ENCODE assay signal across 37 cellular contexts in genomic region chr13:101779147-101779546, GRCh38.
"Had no signal": no experiment of that assay in that cellular context is flagged by ENCODE, and none has a peak within 500 bp of the region (broad histone marks: within the 10 kb centered on the region; RNA-seq: fewer than 3 reads in every experiment).

No MANE protein-coding gene starts in this region.

- H3K4me1 Mint-ChIP-seq: activated B cell treated with CpG ODN at 0.5 μM for 24 hours; activated CD4-positive, alpha-beta T cell treated with anti-CD3 and anti-CD28 coated beads, Interleukin-2, amount 10 ng/mL, durations not matched to agents 7 days and 5 days; activated naive CD8-positive, alpha-beta T cell treated with anti-CD3 and anti-CD28 coated beads for 36 hours; activated T-helper 17 cell treated with anti-CD3 and anti-CD28 coated beads, Interleukin-2, amount 50 U/mL, for 72 hours; brain; central memory CD8-positive, alpha-beta T cell had no signal

- H3K27me3 ChIP-seq: adrenal gland had no signal

- H3K9me3 ChIP-seq: adrenal gland had no signal

- H3K36me3 ChIP-seq: adrenal gland, cardiac muscle cell had no signal

- FAIRE-seq: bronchial epithelial cell, TTC549 had no signal

- H3K9me3 Mint-ChIP-seq: activated B cell treated with CpG ODN at 0.5 μM for 24 hours; activated CD4-positive, alpha-beta memory T cell treated with anti-CD3 and anti-CD28 coated beads for 36 hours; activated CD4-positive, alpha-beta T cell treated with anti-CD3 and anti-CD28 coated beads, Interleukin-2, amount 10 ng/mL, durations not matched to agents 7 days and 5 days; activated naive CD4-positive, alpha-beta T cell treated with anti-CD3 and anti-CD28 coated beads for 36 hours; activated naive CD8-positive, alpha-beta T cell treated with anti-CD3 and anti-CD28 coated beads for 36 hours; activated T-cell treated with anti-CD3 and anti-CD28 coated beads, Interleukin-2, amount 50 U/mL, for 4 hours; activated T-cell treated with anti-CD3 and anti-CD28 coated beads, Interleukin-2, amount 50 U/mL, for 72 hours; activated T-helper 1 cell treated with anti-CD3 and anti-CD28 coated beads, Interleukin-12 subunit alpha, Interleukin-12 subunit beta, Interleukin-2, Interleukin-4 antibody, amounts not matched to agents 30 ng/mL and 10 ng/mL and 1 ng/mL, durations not matched to agents 14 hours and 24 hours and 36 hours; activated T-helper 17 cell treated with anti-CD3 and anti-CD28 coated beads, Interleukin-2, amount 50 U/mL, for 72 hours; brain; central memory CD8-positive, alpha-beta T cell; T-helper 1 cell treated with Interleukin-12 subunit alpha and Interleukin-12 subunit beta and Interleukin-4 antibody, amounts not matched to agents 30 μg/mL and 1 μg/mL, for 36 hours; T-helper 2 cell treated with Interferon-gamma antibody and Interleukin-4, amounts not matched to agents 5 μg/mL and 100 μg/mL, for 36 hours had no signal

- H3K4me1 ChIP-seq: adrenal gland had no signal

- H3K27ac ChIP-seq: adrenal gland, cardiac muscle cell, VCaP had no signal

- H3K4me3 ChIP-seq: adrenal gland, cardiac muscle cell had no signal

- H3K4me3 Mint-ChIP-seq: activated B cell treated with CpG ODN at 0.5 μM for 24 hours; activated CD4-positive, alpha-beta memory T cell treated with anti-CD3 and anti-CD28 coated beads for 36 hours; activated CD4-positive, alpha-beta T cell treated with anti-CD3 and anti-CD28 coated beads, Interleukin-2, amount 10 ng/mL, durations not matched to agents 7 days and 5 days; activated naive CD4-positive, alpha-beta T cell treated with anti-CD3 and anti-CD28 coated beads for 36 hours; activated naive CD8-positive, alpha-beta T cell treated with anti-CD3 and anti-CD28 coated beads for 36 hours; activated T-cell treated with anti-CD3 and anti-CD28 coated beads, Interleukin-2, amount 50 U/mL, for 4 hours; activated T-cell treated with anti-CD3 and anti-CD28 coated beads, Interleukin-2, amount 50 U/mL, for 72 hours; activated T-helper 1 cell treated with anti-CD3 and anti-CD28 coated beads, Interleukin-12 subunit alpha, Interleukin-12 subunit beta, Interleukin-2, Interleukin-4 antibody, amounts not matched to agents 30 ng/mL and 10 ng/mL and 1 ng/mL, durations not matched to agents 14 hours and 24 hours and 36 hours; activated T-helper 17 cell treated with anti-CD3 and anti-CD28 coated beads, Interleukin-2, amount 50 U/mL, for 72 hours; brain; central memory CD8-positive, alpha-beta T cell; T-helper 1 cell treated with Interleukin-12 subunit alpha and Interleukin-12 subunit beta and Interleukin-4 antibody, amounts not matched to agents 30 μg/mL and 1 μg/mL, for 36 hours; T-helper 2 cell treated with Interferon-gamma antibody and Interleukin-4, amounts not matched to agents 5 μg/mL and 100 μg/mL, for 36 hours had no signal

- H3K36me3 Mint-ChIP-seq: activated CD4-positive, alpha-beta memory T cell treated with anti-CD3 and anti-CD28 coated beads for 36 hours; activated naive CD4-positive, alpha-beta T cell treated with anti-CD3 and anti-CD28 coated beads, Interleukin-2, amount 50 U/mL, for 72 hours; activated naive CD8-positive, alpha-beta T cell treated with anti-CD3 and anti-CD28 coated beads for 36 hours; brain had no signal

- DNase-seq: activated B cell treated with CpG ODN at 0.5 μM for 24 hours; activated CD4-positive, alpha-beta memory T cell treated with anti-CD3 and anti-CD28 coated beads for 36 hours; activated CD4-positive, alpha-beta T cell treated with anti-CD3 and anti-CD28 coated beads for 4 hours; activated CD4-positive, alpha-beta T cell treated with anti-CD3 and anti-CD28 coated beads, Interleukin-2, amount 10 ng/mL, durations not matched to agents 7 days and 5 days; activated CD4-positive, alpha-beta T cell treated with anti-CD3 and anti-CD28 coated beads, Interleukin-2, amount 50 U/mL, for 4 hours; activated CD4-positive, CD25-positive, alpha-beta regulatory T cell treated with anti-CD3 and anti-CD28 coated beads, Interleukin-2, amount 50 U/mL, for 72 hours; activated CD8-positive, alpha-beta memory T cell treated with anti-CD3 and anti-CD28 coated beads, Interleukin-2, amount 50 U/mL, for 4 hours; activated effector memory CD4-positive, alpha-beta T cell treated with anti-CD3 and anti-CD28 coated beads, Interleukin-2, amount 50 U/mL, for 16 hours; activated gamma-delta T cell treated with Interleukin-2 at 50 U/mL for 16 hours; activated naive CD4-positive, alpha-beta T cell; activated naive CD4-positive, alpha-beta T cell treated with anti-CD3 and anti-CD28 coated beads for 36 hours; activated naive CD4-positive, alpha-beta T cell treated with anti-CD3 and anti-CD28 coated beads, Interleukin-2, amount 50 U/mL, for 16 hours; activated naive CD8-positive, alpha-beta T cell treated with anti-CD3 and anti-CD28 coated beads for 36 hours; activated T-cell treated with anti-CD3 and anti-CD28 coated beads for 4 hours; activated T-cell treated with anti-CD3 and anti-CD28 coated beads, Interleukin-2, amount 50 U/mL, for 1 hour; activated T-cell treated with anti-CD3 and anti-CD28 coated beads, Interleukin-2, amount 50 U/mL, for 4 hours; activated T-cell treated with anti-CD3 and anti-CD28 coated beads, Interleukin-2, amount 50 U/mL, for 72 hours; adrenal gland; amniotic stem cell; aorta; caudate nucleus; cerebellar nuclear complex; SW 1271; T-helper 1 cell; T-helper 2 cell; T-helper 9 cell had no signal

- H3K27ac Mint-ChIP-seq: activated B cell treated with CpG ODN at 0.5 μM for 24 hours; activated CD4-positive, alpha-beta memory T cell treated with anti-CD3 and anti-CD28 coated beads for 36 hours; activated CD4-positive, alpha-beta T cell treated with anti-CD3 and anti-CD28 coated beads, Interleukin-2, amount 10 ng/mL, durations not matched to agents 7 days and 5 days; activated naive CD4-positive, alpha-beta T cell treated with anti-CD3 and anti-CD28 coated beads for 36 hours; activated naive CD4-positive, alpha-beta T cell treated with anti-CD3 and anti-CD28 coated beads, Interleukin-2, amount 50 U/mL, for 72 hours; activated naive CD8-positive, alpha-beta T cell treated with anti-CD3 and anti-CD28 coated beads for 36 hours; activated T-cell treated with anti-CD3 and anti-CD28 coated beads, Interleukin-2, amount 50 U/mL, for 72 hours; activated T-helper 1 cell treated with anti-CD3 and anti-CD28 coated beads, Interleukin-12 subunit alpha, Interleukin-12 subunit beta, Interleukin-2, Interleukin-4 antibody, amounts not matched to agents 30 ng/mL and 10 ng/mL and 1 ng/mL, durations not matched to agents 14 hours and 24 hours and 36 hours; activated T-helper 17 cell treated with anti-CD3 and anti-CD28 coated beads, Interleukin-2, amount 50 U/mL, for 72 hours; brain; T-helper 1 cell treated with Interleukin-12 subunit alpha and Interleukin-12 subunit beta and Interleukin-4 antibody, amounts not matched to agents 30 μg/mL and 1 μg/mL, for 36 hours; T-helper 2 cell treated with Interferon-gamma antibody and Interleukin-4, amounts not matched to agents 5 μg/mL and 100 μg/mL, for 36 hours had no signal

- ATAC-seq: activated naive CD4-positive, alpha-beta T cell treated with anti-CD3 and anti-CD28 coated beads, Interleukin-2, amount 50 U/mL, for 72 hours; activated T-cell treated with anti-CD3 and anti-CD28 coated beads, Interleukin-2, amount 50 U/mL, for 4 hours; activated T-cell treated with anti-CD3 and anti-CD28 coated beads, Interleukin-2, amount 50 U/mL, for 72 hours; activated T-helper 17 cell treated with anti-CD3 and anti-CD28 coated beads, Interleukin-2, amount 50 U/mL, for 72 hours had no signal

- H3K27me3 Mint-ChIP-seq: activated B cell treated with CpG ODN at 0.5 μM for 24 hours; activated CD4-positive, alpha-beta T cell treated with anti-CD3 and anti-CD28 coated beads, Interleukin-2, amount 10 ng/mL, durations not matched to agents 7 days and 5 days; brain had no signal
